Comparison of ENCODE assay signal across 12 cellular contexts in the genomic region with DNA sequence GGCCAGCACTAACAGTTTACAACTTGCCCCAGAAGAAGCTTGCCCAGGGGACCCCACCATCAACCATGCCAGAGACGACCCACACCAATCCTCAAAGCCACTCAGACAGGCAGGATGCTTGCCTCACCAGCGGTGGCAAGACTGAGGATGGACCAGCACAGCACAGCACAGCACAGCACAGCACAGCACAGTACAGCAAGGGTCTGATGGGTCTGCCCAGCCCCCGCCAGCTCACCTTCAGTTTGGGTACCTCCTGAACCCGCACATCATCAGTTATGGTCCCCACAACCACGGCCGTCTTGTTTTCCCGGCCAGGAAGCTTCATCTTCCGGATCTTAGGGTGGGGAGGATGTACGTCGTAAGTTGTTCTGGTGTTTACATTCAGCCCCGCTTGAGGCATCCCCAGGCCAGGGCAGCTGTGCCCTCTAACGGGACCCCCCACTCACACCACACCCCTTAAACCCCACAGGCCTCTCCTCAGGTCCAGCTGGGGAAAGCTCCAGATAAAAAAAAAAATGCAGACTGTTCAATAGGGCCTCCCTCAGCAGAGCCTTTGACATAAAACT. TPM values are rescaled to one million over a fixed set of nuclear protein-coding genes. Genes with fewer than 3 reads are reported as not detected.
DNase-seq lines count a peak whose midpoint lies in the region; ATAC-seq and TF ChIP-seq lines count a peak whose summit lies in the region.
"Had no signal": no experiment of that assay in that cellular context is flagged by ENCODE, and none has a peak within 500 bp of the region (broad histone marks: within the 10 kb centered on the region; RNA-seq: fewer than 3 reads in every experiment).

No MANE protein-coding gene starts in this region.

- peaks cover 61% of the 10 kb centered on the region for H3K36me3 Mint-ChIP-seq in activated CD4-positive, alpha-beta T cell treated with anti-CD3 and anti-CD28 coated beads, Interleukin-2, amount 10 ng/mL, durations not matched to agents 24 days and 14 days (ENCODE audit: low read depth)
- H3K36me3 Mint-ChIP-seq in activated CD4-positive, alpha-beta memory T cell treated with anti-CD3 and anti-CD28 coated beads for 36 hours: peaks cover 47% of the 10 kb centered on the region
- H3K36me3 Mint-ChIP-seq in stimulated activated effector memory CD8-positive, alpha-beta T cell treated with anti-CD3 and anti-CD28 coated beads, Interleukin-12 subunit alpha, Interleukin-12 subunit beta, amount 100 ng/mL, for 72 hours: peaks cover 84% of the 10 kb centered on the region

- no peak for ATAC-seq in stimulated activated effector memory CD8-positive, alpha-beta T cell treated with anti-CD3 and anti-CD28 coated beads, Interleukin-12 subunit alpha, Interleukin-12 subunit beta, amount 100 ng/mL, for 72 hours
- ATAC-seq in HG02623 (IDR thresholded peaks at IDR 0.05; ENCODE audit: unreplicated experiment): no peak
- ATAC-seq: activated CD4-positive, CD25-positive, alpha-beta regulatory T cell treated with anti-CD3 and anti-CD28 coated beads, Interleukin-2, amount 50 U/mL, for 24 hours had no signal

- no peaks in the 10 kb centered on the region for H3K9me3 Mint-ChIP-seq in activated CD4-positive, alpha-beta T cell treated with anti-CD3 and anti-CD28 coated beads, Interleukin-2, amount 10 ng/mL, durations not matched to agents 24 days and 14 days
- H3K9me3 Mint-ChIP-seq in activated CD4-positive, alpha-beta memory T cell treated with anti-CD3 and anti-CD28 coated beads for 36 hours: no peaks in the 10 kb centered on the region
- H3K9me3 Mint-ChIP-seq in stimulated activated effector memory CD8-positive, alpha-beta T cell treated with anti-CD3 and anti-CD28 coated beads, Interleukin-12 subunit alpha, Interleukin-12 subunit beta, amount 100 ng/mL, for 72 hours: no peaks in the 10 kb centered on the region

- CTCF ChIA-PET in activated CD4-positive, alpha-beta memory T cell treated with anti-CD3 and anti-CD28 coated beads for 36 hours (lab: Charles Lee): interaction anchor here (0.7 to 1.4 kb wide), 5 partner anchors 21 to 226 kb away, joined by 3 to 5 read pairs (median 3); partner anchors contain the start of genes CA11 and KDELR1

- peak overlapping the region; percentile 93 for H3K4me3 ChIP-seq in fibroblast of villous mesenchyme (ENCODE audit: low read depth, low read length)

- no peak for DNase-seq in activated CD4-positive, alpha-beta T cell treated with anti-CD3 and anti-CD28 coated beads, Interleukin-2, amount 10 ng/mL, durations not matched to agents 24 days and 14 days
- no peak for DNase-seq in activated CD4-positive, alpha-beta T cell treated with anti-CD3 and anti-CD28 coated beads, Interleukin-2, amount 50 U/mL, for 48 hours
- no peak for DNase-seq in activated CD4-positive, alpha-beta memory T cell treated with anti-CD3 and anti-CD28 coated beads for 36 hours
- DNase-seq in fibroblast of villous mesenchyme (ENCODE audit: low read depth) (no peak), GM13976 (ENCODE audit: low spot score) (no peak), T-helper 9 cell (no peak)
- no peak for DNase-seq in stimulated activated effector memory CD8-positive, alpha-beta T cell treated with anti-CD3 and anti-CD28 coated beads, Interleukin-12 subunit alpha, Interleukin-12 subunit beta, amount 100 ng/mL, for 72 hours (ENCODE audit: low spot score in 2 of 2)
- DNase-seq: effector CD4-positive, alpha-beta T cell; NCI-H2107 had no signal

- no peaks in the 10 kb centered on the region for H3K27me3 Mint-ChIP-seq in activated CD4-positive, alpha-beta T cell treated with anti-CD3 and anti-CD28 coated beads, Interleukin-2, amount 10 ng/mL, durations not matched to agents 24 days and 14 days
- no peaks in the 10 kb centered on the region for H3K27me3 Mint-ChIP-seq in activated CD4-positive, alpha-beta memory T cell treated with anti-CD3 and anti-CD28 coated beads for 36 hours

- in situ Hi-C loops in GM13976 (cut with MboI; ENCODE audit: low sequenced_read_pairs, unreplicated experiment): no loop called here

- H3K27ac Mint-ChIP-seq in activated CD4-positive, alpha-beta T cell treated with anti-CD3 and anti-CD28 coated beads, Interleukin-2, amount 10 ng/mL, durations not matched to agents 24 days and 14 days: peak overlapping the region; percentile 98
- H3K27ac Mint-ChIP-seq in activated CD4-positive, alpha-beta memory T cell treated with anti-CD3 and anti-CD28 coated beads for 36 hours: peak overlapping the region; percentile 97
- H3K27ac Mint-ChIP-seq in stimulated activated effector memory CD8-positive, alpha-beta T cell treated with anti-CD3 and anti-CD28 coated beads, Interleukin-12 subunit alpha, Interleukin-12 subunit beta, amount 100 ng/mL, for 72 hours: peak overlapping the region; percentile 99

- TF ChIP-seq CTCF in fibroblast of villous mesenchyme (IDR thresholded peaks at IDR 0.05; ENCODE audit: insufficient read depth, low read depth, low read length): no peak
- no peak for TF ChIP-seq CTCF in GM13976 (IDR thresholded peaks at IDR 0.05; ENCODE audit: borderline replicate concordance, control extremely low read depth, extremely low read depth, insufficient read depth, missing control alignments)

- intact Hi-C loops in activated CD4-positive, alpha-beta T cell treated with anti-CD3 and anti-CD28 coated beads, Interleukin-2, amount 10 ng/mL, durations not matched to agents 24 days and 14 days (cut with micrococcal nuclease): no loop called here
- intact Hi-C loops in activated CD4-positive, alpha-beta memory T cell treated with anti-CD3 and anti-CD28 coated beads for 36 hours (cut with micrococcal nuclease): loop anchor here (5.0 kb wide), 1 partner anchor 284 kb away; no protein-coding TSS in a partner anchor

- POLR2A ChIA-PET in activated CD4-positive, alpha-beta memory T cell treated with anti-CD3 and anti-CD28 coated beads for 36 hours (lab: Charles Lee): interaction anchor here (1.1 kb wide), 1 partner anchor 17 kb away, joined by 3 read pairs; no protein-coding TSS in a partner anchor

- peak overlapping the region; percentile 91 for H3K4me3 Mint-ChIP-seq in activated CD4-positive, alpha-beta T cell treated with anti-CD3 and anti-CD28 coated beads, Interleukin-2, amount 10 ng/mL, durations not matched to agents 24 days and 14 days
- H3K4me3 Mint-ChIP-seq in activated CD4-positive, alpha-beta memory T cell treated with anti-CD3 and anti-CD28 coated beads for 36 hours: peak overlapping the region; percentile 96
- H3K4me3 Mint-ChIP-seq in stimulated activated effector memory CD8-positive, alpha-beta T cell treated with anti-CD3 and anti-CD28 coated beads, Interleukin-12 subunit alpha, Interleukin-12 subunit beta, amount 100 ng/mL, for 72 hours: peak overlapping the region; percentile 91

- H3K4me1 Mint-ChIP-seq in activated CD4-positive, alpha-beta T cell treated with anti-CD3 and anti-CD28 coated beads, Interleukin-2, amount 10 ng/mL, durations not matched to agents 24 days and 14 days: peaks cover 24% of the 10 kb centered on the region
- H3K4me1 Mint-ChIP-seq in activated CD4-positive, alpha-beta memory T cell treated with anti-CD3 and anti-CD28 coated beads for 36 hours (ENCODE audit: low read depth): peaks cover 39% of the 10 kb centered on the region
- peaks cover 56% of the 10 kb centered on the region for H3K4me1 Mint-ChIP-seq in stimulated activated effector memory CD8-positive, alpha-beta T cell treated with anti-CD3 and anti-CD28 coated beads, Interleukin-12 subunit alpha, Interleukin-12 subunit beta, amount 100 ng/mL, for 72 hours

RNA-seq across cellular contexts. Expression of gene FAM83E, which starts 1.7 kb away (rescaled TPM):
- total RNA-seq in activated CD4-positive, alpha-beta T cell treated with anti-CD3 and anti-CD28 coated beads, Interleukin-2, amount 10 ng/mL, durations not matched to agents 24 days and 14 days: 5.1 and 6.4 TPM in 2 replicates
- 1 to 10 TPM; 2.2 to 2.4 TPM for total RNA-seq in activated CD4-positive, alpha-beta memory T cell treated with anti-CD3 and anti-CD28 coated beads for 36 hours
- 0.32 and 1.3 TPM in 2 replicates for total RNA-seq in fibroblast of villous mesenchyme

RNA-seq across cellular contexts. Expression of gene RPL18, which starts 2.4 kb away (rescaled TPM):
- total RNA-seq in activated CD4-positive, alpha-beta T cell treated with anti-CD3 and anti-CD28 coated beads, Interleukin-2, amount 10 ng/mL, durations not matched to agents 24 days and 14 days: 1,885 and 1,938 TPM in 2 replicates
- total RNA-seq in activated CD4-positive, alpha-beta memory T cell treated with anti-CD3 and anti-CD28 coated beads for 36 hours: 1,000 to 10,000 TPM; 2,095 to 2,140 TPM
- total RNA-seq in fibroblast of villous mesenchyme: 1,548 and 1,575 TPM in 2 replicates

RNA-seq across cellular contexts. Expression of gene SPHK2, which starts 2.7 kb away (rescaled TPM):
- 36.4 and 39.0 TPM in 2 replicates for total RNA-seq in activated CD4-positive, alpha-beta T cell treated with anti-CD3 and anti-CD28 coated beads, Interleukin-2, amount 10 ng/mL, durations not matched to agents 24 days and 14 days
- 10 to 100 TPM; 24.1 to 24.6 TPM for total RNA-seq in activated CD4-positive, alpha-beta memory T cell treated with anti-CD3 and anti-CD28 coated beads for 36 hours
- total RNA-seq in fibroblast of villous mesenchyme: 7.8 and 10.0 TPM in 2 replicates

RNA-seq across cellular contexts. Expression of gene SPACA4, which starts 10.0 kb away (rescaled TPM):
- not detected in 2 replicates for total RNA-seq in activated CD4-positive, alpha-beta T cell treated with anti-CD3 and anti-CD28 coated beads, Interleukin-2, amount 10 ng/mL, durations not matched to agents 24 days and 14 days
- not detected for total RNA-seq in activated CD4-positive, alpha-beta memory T cell treated with anti-CD3 and anti-CD28 coated beads for 36 hours
- not detected in 2 replicates for total RNA-seq in fibroblast of villous mesenchyme
- total RNA-seq: mucosa of gallbladder had no signal

RNA-seq across cellular contexts. Expression of gene DBP, which starts 20.6 kb away (rescaled TPM):
- total RNA-seq in activated CD4-positive, alpha-beta T cell treated with anti-CD3 and anti-CD28 coated beads, Interleukin-2, amount 10 ng/mL, durations not matched to agents 24 days and 14 days: 10.7 and 11.2 TPM in 2 replicates
- 10 to 100 TPM in 1 of 2 experiments, 1 to 10 TPM in 1; 8.3 to 10.4 TPM for total RNA-seq in activated CD4-positive, alpha-beta memory T cell treated with anti-CD3 and anti-CD28 coated beads for 36 hours
- total RNA-seq in fibroblast of villous mesenchyme: 6.9 and 7.7 TPM in 2 replicates
